8 cellular contexts compared by ENCODE assay signal in genomic region chr11:72413914-72414628, GRCh38. TPM values are rescaled to one million over a fixed set of nuclear protein-coding genes. Genes with fewer than 3 reads are reported as not detected.
A peak's percentile ranks its signal among the peaks of the same experiment; 100 is the strongest.
DNase-seq lines count a peak whose midpoint lies in the region; ATAC-seq and TF ChIP-seq lines count a peak whose summit lies in the region.

No MANE protein-coding gene starts in this region.

- H3K36me3 Mint-ChIP-seq in activated CD4-positive, alpha-beta T cell treated with anti-CD3 and anti-CD28 coated beads, Interleukin-2, amount 10 ng/mL, durations not matched to agents 24 days and 14 days (ENCODE audit: low read depth): no peaks in the 10 kb centered on the region

- no peaks in the 10 kb centered on the region for H3K9me3 Mint-ChIP-seq in activated CD4-positive, alpha-beta T cell treated with anti-CD3 and anti-CD28 coated beads, Interleukin-2, amount 10 ng/mL, durations not matched to agents 24 days and 14 days

- no peak overlapping the region for H3K27ac Mint-ChIP-seq in activated CD4-positive, alpha-beta T cell treated with anti-CD3 and anti-CD28 coated beads, Interleukin-2, amount 10 ng/mL, durations not matched to agents 24 days and 14 days

- H3K27me3 Mint-ChIP-seq in activated CD4-positive, alpha-beta T cell treated with anti-CD3 and anti-CD28 coated beads, Interleukin-2, amount 10 ng/mL, durations not matched to agents 24 days and 14 days: no peaks in the 10 kb centered on the region

- peak; percentile 42 for ATAC-seq in HG03196 (IDR thresholded peaks at IDR 0.05; ENCODE audit: unreplicated experiment)
- peak; percentile 84 to 90 (median 88) for ATAC-seq in right lobe of liver
- no peak for ATAC-seq in HG02678 (IDR thresholded peaks at IDR 0.05; ENCODE audit: unreplicated experiment)

- DNase-seq in D341Med (ENCODE audit: low spot score) (peak; percentile 88), NCI-H524 treated with DMSO at 0.1 percent for 48 hours (lab: John Stamatoyannopoulos, UW) (peak; percentile 44), colonic mucosa (peak; percentile 84), right lobe of liver (peak; percentile 81 to 88 (median 85))
- DNase-seq in activated CD4-positive, alpha-beta T cell treated with anti-CD3 and anti-CD28 coated beads, Interleukin-2, amount 10 ng/mL, durations not matched to agents 24 days and 14 days: peak; percentile 93
- DNase-seq in stimulated activated CD4-positive, alpha-beta T cell treated with anti-CD3 and anti-CD28 coated beads, TNF-alpha, amount 100 ng/mL, for 4 hours (ENCODE audit: low read depth in 3 of 3): peak; percentile 47 to 63 (median 49)

- TF ChIP-seq CTCF in colonic mucosa (IDR thresholded peaks at IDR 0.05): peak; percentile 78
- TF ChIP-seq CTCF in right lobe of liver (IDR thresholded peaks at IDR 0.05): peak; percentile 75 to 96 (median 92)

- TF ChIP-seq POLR2A in right lobe of liver (IDR thresholded peaks at IDR 0.05): no peak

- H3K36me3 ChIP-seq in colonic mucosa (no peaks in the 10 kb centered on the region), right lobe of liver (no peaks in the 10 kb centered on the region)

- no peaks in the 10 kb centered on the region for H3K27me3 ChIP-seq in colonic mucosa
- no peaks in the 10 kb centered on the region for H3K27me3 ChIP-seq in right lobe of liver

- H3K9ac ChIP-seq in colonic mucosa (ENCODE audit: low read depth in 2 of 2, low read length in 2 of 2): no peak overlapping the region

- no peak overlapping the region for H3K4me3 Mint-ChIP-seq in activated CD4-positive, alpha-beta T cell treated with anti-CD3 and anti-CD28 coated beads, Interleukin-2, amount 10 ng/mL, durations not matched to agents 24 days and 14 days

- no peak overlapping the region for H3K27ac ChIP-seq in colonic mucosa
- H3K27ac ChIP-seq in right lobe of liver: no peak overlapping the region

- H3K4me1 ChIP-seq in colonic mucosa: peaks cover 4% of the 10 kb centered on the region
- H3K4me1 ChIP-seq in right lobe of liver: peaks cover 0 to 4% (median 0%) of the 10 kb centered on the region in 4 donors

- H3K4me1 Mint-ChIP-seq in activated CD4-positive, alpha-beta T cell treated with anti-CD3 and anti-CD28 coated beads, Interleukin-2, amount 10 ng/mL, durations not matched to agents 24 days and 14 days: peaks cover 29% of the 10 kb centered on the region

- intact Hi-C loops in activated CD4-positive, alpha-beta T cell treated with anti-CD3 and anti-CD28 coated beads, Interleukin-2, amount 10 ng/mL, durations not matched to agents 24 days and 14 days (cut with micrococcal nuclease): loop anchor here (1.0 to 2.0 kb wide), 3 partner anchors 17 to 123 kb away; no protein-coding TSS in a partner anchor
- intact Hi-C loops in colonic mucosa (cut with DNase I) (no loop called here), right lobe of liver (cut with DNase I) (no loop called here)

- no peaks in the 10 kb centered on the region for H3K9me3 ChIP-seq in colonic mucosa
- H3K9me3 ChIP-seq in right lobe of liver: no peaks in the 10 kb centered on the region

- H3K4me3 ChIP-seq in colonic mucosa (no peak overlapping the region), right lobe of liver (no peak overlapping the region)

- WGBS in right lobe of liver (ENCODE audit: insufficient coverage, low coverage, low lambda C conversion rate, missing lambda C conversion rate): 29% methylated on average over 3 of the region's 3 CpGs

RNA-seq across cellular contexts. Expression of gene CLPB, which starts 20.3 kb away (rescaled TPM):
- total RNA-seq in activated CD4-positive, alpha-beta T cell treated with anti-CD3 and anti-CD28 coated beads, Interleukin-2, amount 10 ng/mL, durations not matched to agents 24 days and 14 days: 39.9 and 42.0 TPM in 2 replicates
- total RNA-seq in colonic mucosa (10 to 100 TPM; 12.9 to 28.3 TPM), right lobe of liver (10 to 100 TPM; 17.5 to 35.5 (median 23.4) TPM)
